In the genomic region with DNA sequence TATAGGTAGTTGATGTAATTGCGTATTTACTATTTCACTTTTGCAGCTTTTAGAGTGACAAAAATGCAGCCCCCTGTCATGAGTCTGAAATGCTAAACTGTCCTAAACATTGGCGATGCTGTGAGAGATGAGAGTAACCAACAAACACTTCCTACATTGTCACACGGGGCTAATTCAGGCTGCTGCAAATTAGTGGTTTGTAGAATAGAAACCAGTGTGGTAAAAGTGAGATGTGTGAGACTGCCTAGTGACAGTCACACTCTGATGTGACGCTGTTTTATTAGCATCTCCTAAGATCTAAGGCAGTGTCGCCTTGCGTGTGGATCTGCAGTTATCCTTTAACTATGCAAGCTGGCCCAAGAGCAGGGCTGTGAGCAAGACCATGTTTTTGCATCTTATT, we compare ENCODE assay signal across 20 cellular contexts.
"Had no signal": no experiment of that assay in that cellular context is flagged by ENCODE, and none has a peak within 500 bp of the region (broad histone marks: within the 10 kb centered on the region; RNA-seq: fewer than 3 reads in every experiment).

No MANE protein-coding gene starts in this region.

- H3K27ac Mint-ChIP-seq: activated CD4-positive, alpha-beta memory T cell treated with anti-CD3 and anti-CD28 coated beads, Interleukin-2, amount 10 ng/mL, durations not matched to agents 7 days and 5 days; activated CD8-positive, alpha-beta memory T cell treated with anti-CD3 and anti-CD28 coated beads, Interleukin-2, amount 10 ng/mL, durations not matched to agents 7 days and 5 days; activated naive CD8-positive, alpha-beta T cell treated with anti-CD3 and anti-CD28 coated beads, Interleukin-2, amount 10 ng/mL, durations not matched to agents 7 days and 5 days; activated T-helper 17 cell treated with anti-CD3 and anti-CD28 coated beads, Interleukin-2, amount 50 U/mL, for 72 hours; natural killer cell; stimulated activated effector memory CD8-positive, alpha-beta T cell treated with anti-CD3 and anti-CD28 coated beads, Interleukin-12 subunit alpha, Interleukin-12 subunit beta, amount 100 ng/mL, for 72 hours; WTC11 had no signal

- H3K27me3 ChIP-seq: body of pancreas, sigmoid colon had no signal

- DNase-seq: activated CD4-positive, alpha-beta memory T cell treated with anti-CD3 and anti-CD28 coated beads, Interleukin-2, amount 10 ng/mL, durations not matched to agents 7 days and 5 days; activated CD4-positive, alpha-beta T cell treated with anti-CD3 and anti-CD28 coated beads for 48 hours; activated CD8-positive, alpha-beta memory T cell treated with anti-CD3 and anti-CD28 coated beads, Interleukin-2, amount 10 ng/mL, durations not matched to agents 7 days and 5 days; activated naive CD4-positive, alpha-beta T cell; activated naive CD8-positive, alpha-beta T cell treated with anti-CD3 and anti-CD28 coated beads, Interleukin-2, amount 10 ng/mL, durations not matched to agents 7 days and 5 days; activated T-cell treated with anti-CD3 and anti-CD28 coated beads, Interleukin-2, amount 50 U/mL, for 1 hour; body of pancreas; caudate nucleus; dorsolateral prefrontal cortex; foreskin fibroblast; mesenchymal stem cell; natural killer cell; sigmoid colon; stimulated activated CD4-positive, alpha-beta T cell treated with anti-CD3 and anti-CD28 coated beads, Interleukin-4, amount 100 ng/mL, for 24 hours; stomach; trophoblast cell had no signal

- H3K4me3 Mint-ChIP-seq: activated CD4-positive, alpha-beta memory T cell treated with anti-CD3 and anti-CD28 coated beads, Interleukin-2, amount 10 ng/mL, durations not matched to agents 7 days and 5 days; activated CD8-positive, alpha-beta memory T cell treated with anti-CD3 and anti-CD28 coated beads, Interleukin-2, amount 10 ng/mL, durations not matched to agents 7 days and 5 days; activated naive CD8-positive, alpha-beta T cell treated with anti-CD3 and anti-CD28 coated beads, Interleukin-2, amount 10 ng/mL, durations not matched to agents 7 days and 5 days; activated T-helper 17 cell treated with anti-CD3 and anti-CD28 coated beads, Interleukin-2, amount 50 U/mL, for 72 hours; natural killer cell; stimulated activated effector memory CD8-positive, alpha-beta T cell treated with anti-CD3 and anti-CD28 coated beads, Interleukin-12 subunit alpha, Interleukin-12 subunit beta, amount 100 ng/mL, for 72 hours; WTC11 had no signal

- H3K4me1 ChIP-seq: body of pancreas, sigmoid colon, stomach had no signal

- H3K4me1 Mint-ChIP-seq: activated CD4-positive, alpha-beta memory T cell treated with anti-CD3 and anti-CD28 coated beads, Interleukin-2, amount 10 ng/mL, durations not matched to agents 7 days and 5 days; activated CD8-positive, alpha-beta memory T cell treated with anti-CD3 and anti-CD28 coated beads, Interleukin-2, amount 10 ng/mL, durations not matched to agents 7 days and 5 days; activated naive CD8-positive, alpha-beta T cell treated with anti-CD3 and anti-CD28 coated beads, Interleukin-2, amount 10 ng/mL, durations not matched to agents 7 days and 5 days; activated T-helper 17 cell treated with anti-CD3 and anti-CD28 coated beads, Interleukin-2, amount 50 U/mL, for 72 hours; natural killer cell; stimulated activated effector memory CD8-positive, alpha-beta T cell treated with anti-CD3 and anti-CD28 coated beads, Interleukin-12 subunit alpha, Interleukin-12 subunit beta, amount 100 ng/mL, for 72 hours had no signal

- H3K27ac ChIP-seq: body of pancreas, dorsolateral prefrontal cortex, epithelial cell of prostate, sigmoid colon, stomach had no signal

- H3K9me3 ChIP-seq: body of pancreas, stomach had no signal

- H3K36me3 ChIP-seq: sigmoid colon, stomach had no signal

- H3K9me3 Mint-ChIP-seq: WTC11 had no signal

- H3K4me3 ChIP-seq: body of pancreas, dorsolateral prefrontal cortex, sigmoid colon, stomach had no signal

- ATAC-seq: activated CD8-positive, alpha-beta memory T cell treated with anti-CD3 and anti-CD28 coated beads, Interleukin-2, amount 10 ng/mL, durations not matched to agents 7 days and 5 days; activated T-helper 17 cell treated with anti-CD3 and anti-CD28 coated beads, Interleukin-2, amount 50 U/mL, for 72 hours; body of pancreas; natural killer cell; stimulated activated effector memory CD8-positive, alpha-beta T cell treated with anti-CD3 and anti-CD28 coated beads, Interleukin-12 subunit alpha, Interleukin-12 subunit beta, amount 100 ng/mL, for 72 hours; WTC11 had no signal

- H3K27me3 Mint-ChIP-seq: activated CD4-positive, alpha-beta memory T cell treated with anti-CD3 and anti-CD28 coated beads, Interleukin-2, amount 10 ng/mL, durations not matched to agents 7 days and 5 days; activated CD8-positive, alpha-beta memory T cell treated with anti-CD3 and anti-CD28 coated beads, Interleukin-2, amount 10 ng/mL, durations not matched to agents 7 days and 5 days; activated naive CD8-positive, alpha-beta T cell treated with anti-CD3 and anti-CD28 coated beads, Interleukin-2, amount 10 ng/mL, durations not matched to agents 7 days and 5 days; activated T-helper 17 cell treated with anti-CD3 and anti-CD28 coated beads, Interleukin-2, amount 50 U/mL, for 72 hours had no signal

- H3K36me3 Mint-ChIP-seq: activated CD8-positive, alpha-beta memory T cell treated with anti-CD3 and anti-CD28 coated beads, Interleukin-2, amount 10 ng/mL, durations not matched to agents 7 days and 5 days; activated naive CD8-positive, alpha-beta T cell treated with anti-CD3 and anti-CD28 coated beads, Interleukin-2, amount 10 ng/mL, durations not matched to agents 7 days and 5 days; natural killer cell; stimulated activated effector memory CD8-positive, alpha-beta T cell treated with anti-CD3 and anti-CD28 coated beads, Interleukin-12 subunit alpha, Interleukin-12 subunit beta, amount 100 ng/mL, for 72 hours; WTC11 had no signal
